ENCODE assay signal across 19 cellular contexts in genomic region chr18:36392888-36393287, GRCh38.
"Had no signal": no experiment of that assay in that cellular context is flagged by ENCODE, and none has a peak within 500 bp of the region (broad histone marks: within the 10 kb centered on the region; RNA-seq: fewer than 3 reads in every experiment).

No MANE protein-coding gene starts in this region.

- H3K4me1 Mint-ChIP-seq: activated naive CD8-positive, alpha-beta T cell treated with anti-CD3 and anti-CD28 coated beads for 36 hours; natural killer cell; stimulated activated effector memory CD8-positive, alpha-beta T cell treated with anti-CD3 and anti-CD28 coated beads, Interleukin-12 subunit alpha, Interleukin-12 subunit beta, amount 100 ng/mL, for 72 hours had no signal

- H3K4me3 ChIP-seq: gastroesophageal sphincter, hepatocyte, mucosa of descending colon, prostate gland, vagina had no signal

- H3K4me3 Mint-ChIP-seq: activated naive CD8-positive, alpha-beta T cell treated with anti-CD3 and anti-CD28 coated beads for 36 hours; memory B cell; natural killer cell; stimulated activated effector memory CD8-positive, alpha-beta T cell treated with anti-CD3 and anti-CD28 coated beads, Interleukin-12 subunit alpha, Interleukin-12 subunit beta, amount 100 ng/mL, for 72 hours had no signal

- H3K9me3 ChIP-seq: prostate gland, vagina had no signal

- H3K27ac ChIP-seq: gastroesophageal sphincter, hepatocyte, prostate gland, vagina had no signal

- H3K36me3 ChIP-seq: gastroesophageal sphincter, prostate gland, vagina had no signal

- H3K27ac Mint-ChIP-seq: activated naive CD8-positive, alpha-beta T cell treated with anti-CD3 and anti-CD28 coated beads for 36 hours; memory B cell; natural killer cell; stimulated activated effector memory CD8-positive, alpha-beta T cell treated with anti-CD3 and anti-CD28 coated beads, Interleukin-12 subunit alpha, Interleukin-12 subunit beta, amount 100 ng/mL, for 72 hours had no signal

- H2AFZ ChIP-seq: hepatocyte had no signal

- H3K4me1 ChIP-seq: gastroesophageal sphincter, prostate gland, vagina had no signal

- H3K4me2 ChIP-seq: hepatocyte had no signal

- DNase-seq: activated CD4-positive, alpha-beta T cell treated with anti-CD3 and anti-CD28 coated beads, Interleukin-2, amount 50 U/mL, for 1 hour; activated CD8-positive, alpha-beta memory T cell treated with anti-CD3 and anti-CD28 coated beads for 24 hours; activated gamma-delta T cell treated with Interleukin-2 at 50 U/mL for 16 hours; activated naive CD8-positive, alpha-beta T cell treated with anti-CD3 and anti-CD28 coated beads for 36 hours; anterior cingulate cortex; erythroblast; mucosa of descending colon; natural killer cell; stimulated activated CD4-positive, alpha-beta T cell treated with anti-CD3 and anti-CD28 coated beads, Interleukin-12 subunit alpha, Interleukin-12 subunit beta, amount 100 ng/mL, for 4 hours; stimulated activated CD4-positive, alpha-beta T cell treated with anti-CD3 and anti-CD28 coated beads, Interleukin-2, amount 100 ng/mL, for 24 hours; SW 1271 had no signal

- H3K79me2 ChIP-seq: hepatocyte had no signal

- H3K27me3 ChIP-seq: gastroesophageal sphincter, hepatocyte, vagina had no signal

- ATAC-seq: gastroesophageal sphincter; left lobe of liver; mucosa of descending colon; natural killer cell; sciatic nerve; stimulated activated effector memory CD8-positive, alpha-beta T cell treated with anti-CD3 and anti-CD28 coated beads, Interleukin-12 subunit alpha, Interleukin-12 subunit beta, amount 100 ng/mL, for 72 hours had no signal

- H3K36me3 Mint-ChIP-seq: activated naive CD8-positive, alpha-beta T cell treated with anti-CD3 and anti-CD28 coated beads for 36 hours; memory B cell; stimulated activated effector memory CD8-positive, alpha-beta T cell treated with anti-CD3 and anti-CD28 coated beads, Interleukin-12 subunit alpha, Interleukin-12 subunit beta, amount 100 ng/mL, for 72 hours had no signal
